In genomic region chr12:107749094-107749493, GRCh38 we compare ENCODE assay signal across 17 cellular contexts. TPM values are rescaled to one million over a fixed set of nuclear protein-coding genes. Genes with fewer than 3 reads are reported as not detected.
DNase-seq lines count a peak whose midpoint lies in the region; ATAC-seq and TF ChIP-seq lines count a peak whose summit lies in the region.
"Had no signal": no experiment of that assay in that cellular context is flagged by ENCODE, and none has a peak within 500 bp of the region (broad histone marks: within the 10 kb centered on the region; RNA-seq: fewer than 3 reads in every experiment).

No MANE protein-coding gene starts in this region.

- H3K9me3 ChIP-seq in AG04450 (ENCODE audit: control insufficient read depth, insufficient read depth, low read length) = no peaks in the 10 kb centered on the region
- H3K9me3 ChIP-seq in GM23248 (ENCODE audit: low read depth) = no peaks in the 10 kb centered on the region
- H3K9me3 ChIP-seq in stomach = no peaks in the 10 kb centered on the region
- H3K9me3 ChIP-seq: ovary had no signal

- in situ Hi-C loops in GM23248 (cut with MboI) = no loop called here

- H4K20me1 ChIP-seq in GM23248 (ENCODE audit: insufficient read depth) = no peaks in the 10 kb centered on the region; the same call in 1 of the 2 replicates

- H3K4me3 Mint-ChIP-seq in activated T-helper 17 cell treated with anti-CD3 and anti-CD28 coated beads, Interleukin-2, amount 50 U/mL, for 72 hours = no peak overlapping the region
- H3K4me3 Mint-ChIP-seq: CD14-positive monocyte had no signal

- H3K36me3 ChIP-seq in GM23248 (ENCODE audit: low read depth) = peaks cover 55% of the 10 kb centered on the region
- peaks cover 48 to 96% (median 95%) of the 10 kb centered on the region in 4 donors for H3K36me3 ChIP-seq in stomach
- H3K36me3 ChIP-seq: ovary had no signal

- H3F3A ChIP-seq in GM23248 (ENCODE audit: insufficient read depth) = peaks cover 55% of the 10 kb centered on the region

- H3K9ac ChIP-seq in GM23248 = peak overlapping the region; percentile 59

- H3K9me3 Mint-ChIP-seq in activated T-helper 17 cell treated with anti-CD3 and anti-CD28 coated beads, Interleukin-2, amount 50 U/mL, for 72 hours = no peaks in the 10 kb centered on the region
- H3K9me3 Mint-ChIP-seq: CD14-positive monocyte had no signal

- H3K4me1 ChIP-seq in GM23248 (ENCODE audit: insufficient read depth) (peaks cover 40% of the 10 kb centered on the region), foreskin keratinocyte (peaks cover 29% of the 10 kb centered on the region), stomach (peaks cover 0 to 18% (median 7%) of the 10 kb centered on the region in 4 donors)

- no peaks in the 10 kb centered on the region for H3K9me2 ChIP-seq in GM23248 (ENCODE audit: insufficient read depth)

- H3K27ac ChIP-seq in AG04450 (ENCODE audit: low read depth, low read length) (peak overlapping the region; percentile 42), GM23248 (peak overlapping the region; percentile 90), foreskin keratinocyte (peak overlapping the region; percentile 79), stomach (no peak overlapping the region)
- H3K27ac ChIP-seq: ovary had no signal

- no peak overlapping the region for H2AFZ ChIP-seq in GM23248

- CTCF ChIA-PET in AG04450 (lab: Charles Lee) = interaction anchor here (0.6 to 1.0 kb wide), 2 partner anchors 54 to 73 kb away, joined by 3 read pairs; no protein-coding TSS in a partner anchor

- TF ChIP-seq CTCF in AG04450 (IDR thresholded peaks at IDR 0.05; ENCODE audit: low read depth, low read length) = no peak
- no peak for TF ChIP-seq CTCF in foreskin keratinocyte (conservative IDR thresholded peaks at IDR 0.05)
- TF ChIP-seq CTCF in stomach (IDR thresholded peaks at IDR 0.05) = no peak

- no peaks in the 10 kb centered on the region for H3K27me3 Mint-ChIP-seq in activated T-helper 17 cell treated with anti-CD3 and anti-CD28 coated beads, Interleukin-2, amount 50 U/mL, for 72 hours

- H3K27ac Mint-ChIP-seq in activated T-helper 17 cell treated with anti-CD3 and anti-CD28 coated beads, Interleukin-2, amount 50 U/mL, for 72 hours = no peak overlapping the region
- H3K27ac Mint-ChIP-seq: CD14-positive monocyte had no signal

- no peak for TF ChIP-seq POLR2A in stomach (IDR thresholded peaks at IDR 0.05)

- H3K4me2 ChIP-seq in GM23248 (ENCODE audit: unreplicated experiment) = peak overlapping the region; percentile 85

- H3K36me3 Mint-ChIP-seq in activated T-helper 17 cell treated with anti-CD3 and anti-CD28 coated beads, Interleukin-2, amount 50 U/mL, for 72 hours (ENCODE audit: low read depth) = peaks cover 30% of the 10 kb centered on the region

- 0% methylated on average over 1 of the region's 1 CpG for WGBS in GM23248 (ENCODE audit: low coverage in 1 of 2, low lambda C conversion rate in 2 of 2, missing lambda C conversion rate in 2 of 2), 2 experiments
- WGBS in stomach, 5 donors = 89 to 97% (median 95%) methylated on average over 1 of the region's 1 CpG

- no peak for TF ChIP-seq EP300 in stomach (IDR thresholded peaks at IDR 0.05)

- DNase-seq in AG04450 (ENCODE audit: low read depth, low spot score) = no peak
- DNase-seq in GM23248 = peak; percentile 68
- DNase-seq in foreskin keratinocyte = peak; percentile 54 to 77
- no peak for DNase-seq in stomach
- DNase-seq in activated gamma-delta T cell treated with Interleukin-2 at 50 U/mL for 16 hours = no peak
- DNase-seq in stimulated activated CD4-positive, alpha-beta T cell treated with anti-CD3 and anti-CD28 coated beads, Interleukin-12 subunit alpha, Interleukin-12 subunit beta, amount 100 ng/mL, for 4 hours = no peak
- DNase-seq: islet precursor cell, NCI-H2081 treated with DMSO at 0.1 percent for 48 hours, ovary had no signal

- H3K4me3 ChIP-seq in AG04450 (ENCODE audit: low read depth, low read length) (no peak overlapping the region), GM23248 (peak overlapping the region; percentile 64), stomach (no peak overlapping the region)
- H3K4me3 ChIP-seq: GM12878, ovary had no signal

- H3K79me2 ChIP-seq in GM23248 (ENCODE audit: insufficient read depth) = peaks cover 70% of the 10 kb centered on the region

- H3K27me3 ChIP-seq in AG04450 (ENCODE audit: control insufficient read depth, insufficient read depth, low read length) = no peaks in the 10 kb centered on the region
- H3K27me3 ChIP-seq in GM23248 (replicated peaks; ENCODE audit: insufficient read depth) = no peaks in the 10 kb centered on the region
- no peaks in the 10 kb centered on the region for H3K27me3 ChIP-seq in foreskin keratinocyte
- no peaks in the 10 kb centered on the region for H3K27me3 ChIP-seq in stomach
- H3K27me3 ChIP-seq: ovary had no signal

- H3K4me1 Mint-ChIP-seq in activated T-helper 17 cell treated with anti-CD3 and anti-CD28 coated beads, Interleukin-2, amount 50 U/mL, for 72 hours = peaks cover 9% of the 10 kb centered on the region
- H3K4me1 Mint-ChIP-seq: CD14-positive monocyte had no signal

- POLR2A ChIA-PET in AG04450 (lab: Yijun Ruan, JAX) = interaction anchor here (0.7 kb wide), 1 partner anchor 242 kb away, joined by 4 read pairs; no protein-coding TSS in a partner anchor

- intact Hi-C loops in stomach (cut with DNase I; ENCODE audit: low total_unique reads) = no loop called here

- ATAC-seq in activated T-helper 17 cell treated with anti-CD3 and anti-CD28 coated beads, Interleukin-2, amount 50 U/mL, for 72 hours (replicated peaks) = peak; percentile 89
- ATAC-seq in foreskin keratinocyte (peak; percentile 85), GM19463 (IDR thresholded peaks at IDR 0.05; ENCODE audit: unreplicated experiment) (no peak)
- ATAC-seq: GM12878 had no signal

RNA-seq across cellular contexts. Expression of gene PRDM4, which starts 11.8 kb away (rescaled TPM):
- 27.9 and 30.5 TPM in 2 replicates for polyA plus RNA-seq in AG04450 (2011; rRNA removed)
- polyA minus RNA-seq in AG04450 (2011; rRNA and poly(A)+ RNA removed) = 30.3 and 31.5 TPM in 2 replicates
- 18.3 and 23.3 TPM in 2 replicates for total RNA-seq in GM23248 (2014; rRNA removed; shearing (Covaris generic))
- 11.7 and 13.2 TPM in 2 replicates for polyA plus RNA-seq in GM23248 (2016; fragmentation: Nextera tagmentation; extraction: Ambion mirVana)
- 10 to 100 TPM; 28.1 to 32.6 TPM for total RNA-seq in activated T-helper 17 cell treated with anti-CD3 and anti-CD28 coated beads, Interleukin-2, amount 50 U/mL, for 72 hours
- 27.9 and 30.7 TPM in 2 replicates for total RNA-seq in foreskin keratinocyte
- polyA plus RNA-seq in foreskin keratinocyte = 11.0 TPM in 2 replicates
- 100 to 1,000 TPM in 3 of 5 donors, 10 to 100 TPM in 2; 24.6 to 207 (median 104) TPM for total RNA-seq in stomach
- 10 to 100 TPM in 1 of 3 donors, 1 to 10 TPM in 2; 8.3 to 11.5 (median 9.3) TPM for polyA plus RNA-seq in stomach

RNA-seq across cellular contexts. Expression of gene ASCL4, which starts 25.4 kb away (rescaled TPM):
- polyA plus RNA-seq in AG04450 (2011; rRNA removed) (not detected in 2 replicates), GM23248 (2016; fragmentation: Nextera tagmentation; extraction: Ambion mirVana) (not detected in 2 replicates), foreskin keratinocyte (not detected in 2 replicates), stomach (under 1 TPM in 1 of 3 donors, not detected in 2; 0.10 TPM)
- polyA minus RNA-seq in AG04450 (2011; rRNA and poly(A)+ RNA removed) = not detected in 2 replicates
- not detected in 2 replicates for total RNA-seq in GM23248 (2014; rRNA removed; shearing (Covaris generic))
- total RNA-seq in activated T-helper 17 cell treated with anti-CD3 and anti-CD28 coated beads, Interleukin-2, amount 50 U/mL, for 72 hours = not detected
- total RNA-seq in foreskin keratinocyte (not detected in 2 replicates), stomach (not detected)
- total RNA-seq: glomerular endothelial cell; GM12878; HT-29; ovary; T-helper 2 cell treated with Interferon-gamma antibody and Interleukin-4, amounts not matched to agents 100 ng/mL and 5 ng/mL, for 36 hours; temporal lobe had no signal
- polyA plus RNA-seq: CD14-positive monocyte, GM12878, ovary had no signal

Comparison
In these comparisons a context has a peak if more than half of its experiments do, and no peak if none do; other contexts are left out.
1. DNase-seq: peak in GM23248 (single experiment) and foreskin keratinocyte (2 of 2); none in AG04450 (single experiment), stomach (single experiment), activated gamma-delta T cell treated with Interleukin-2 at 50 U/mL for 16 hours (single experiment) and stimulated activated CD4-positive, alpha-beta T cell treated with anti-CD3 and anti-CD28 coated beads, Interleukin-12 subunit alpha, Interleukin-12 subunit beta, amount 100 ng/mL, for 4 hours (single experiment).
2. H3K27ac ChIP-seq: peak in AG04450 (single experiment), GM23248 (single experiment) and foreskin keratinocyte (single experiment); none in stomach (0 of 5).